In the genomic region with DNA sequence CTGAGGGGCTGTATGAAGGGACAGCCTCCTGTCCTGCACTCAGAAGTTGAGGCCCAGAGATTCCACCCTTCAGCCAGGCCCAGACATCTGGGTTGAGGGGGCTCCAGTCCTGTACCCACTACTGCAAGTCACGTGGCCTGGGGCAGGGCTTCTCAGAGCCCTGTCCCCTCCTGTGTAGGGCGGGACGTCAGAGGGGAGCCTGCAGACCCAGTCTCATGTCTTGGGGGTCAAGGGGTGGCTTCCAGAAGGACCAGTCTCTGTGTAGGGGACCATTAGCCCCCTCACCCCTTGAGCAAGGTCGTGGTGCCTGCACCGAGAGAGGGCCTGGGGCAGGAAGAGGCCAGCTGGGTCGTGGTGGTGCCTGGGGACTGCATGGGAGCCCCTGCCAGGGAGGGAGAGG, we compare ENCODE assay signal across 14 cellular contexts. TPM values are rescaled to one million over a fixed set of nuclear protein-coding genes. Genes with fewer than 3 reads are reported as not detected.
DNase-seq lines count a peak whose midpoint lies in the region; ATAC-seq lines count a peak whose summit lies in the region.
"Had no signal": no experiment of that assay in that cellular context is flagged by ENCODE, and none has a peak within 500 bp of the region (broad histone marks: within the 10 kb centered on the region; RNA-seq: fewer than 3 reads in every experiment).

No MANE protein-coding gene starts in this region.

- H3K27ac ChIP-seq in ACC112 (ENCODE audit: low read depth, low read length) (peak overlapping the region; percentile 20; the same call in 1 of the 2 replicates), cingulate gyrus (ENCODE audit: low read depth, low read length) (peak overlapping the region; percentile 39), neuronal stem cell (replicated peaks; ENCODE audit: low read length) (no peak overlapping the region)
- H3K27ac ChIP-seq: ovary, vagina had no signal

- no peak overlapping the region for H2BK12ac ChIP-seq in neuronal stem cell (ENCODE audit: low read length)

- no peaks in the 10 kb centered on the region for H3K9me3 Mint-ChIP-seq in IgD-negative memory B cell
- H3K9me3 Mint-ChIP-seq: CD8-positive, alpha-beta memory T cell had no signal

- H3K23ac ChIP-seq in neuronal stem cell (ENCODE audit: low read depth, low read length, poor library complexity): peak overlapping the region; percentile 37

- H2BK15ac ChIP-seq in neuronal stem cell (ENCODE audit: low read length): no peak overlapping the region

- no peak overlapping the region for H3K14ac ChIP-seq in neuronal stem cell (ENCODE audit: low read length)

- H4K8ac ChIP-seq in neuronal stem cell (ENCODE audit: low read depth, low read length): no peak overlapping the region

- DNase-seq in neuronal stem cell (ENCODE audit: low spot score): no peak
- DNase-seq in CD1c-positive myeloid dendritic cell (ENCODE audit: extremely low spot score): no peak
- no peak for DNase-seq in NAMALWA (ENCODE audit: low spot score)
- DNase-seq in NCI-H2196 treated with DMSO at 0.1 percent for 48 hours (lab: John Stamatoyannopoulos, UW; ENCODE audit: unreplicated experiment): no peak
- DNase-seq: CD8-positive, alpha-beta memory T cell; NCI-H2081; ovary had no signal

- H3K79me2 ChIP-seq in ACC112 (ENCODE audit: control insufficient read depth, insufficient read depth, low read length, unreplicated experiment): no peaks in the 10 kb centered on the region

- no peak overlapping the region for H3K4me3 Mint-ChIP-seq in IgD-negative memory B cell

- H2BK5ac ChIP-seq in neuronal stem cell (ENCODE audit: low read length): peak overlapping the region; percentile 1

- H3K36me3 ChIP-seq in ACC112 (ENCODE audit: insufficient read depth, low read length) (no peaks in the 10 kb centered on the region), neuronal stem cell (replicated peaks in 1 of 2; ENCODE audit: control insufficient read depth in 2 of 2, insufficient read depth in 2 of 2, low read length in 2 of 2) (peaks cover 5 to 10% of the 10 kb centered on the region in 2 donors)
- H3K36me3 ChIP-seq: cardiac muscle cell, ovary, vagina had no signal

- no peak overlapping the region for H3K4me3 ChIP-seq in ACC112 (ENCODE audit: low read depth, low read length)
- H3K4me3 ChIP-seq in neuronal stem cell (ENCODE audit: low read length in 2 of 2): no peak overlapping the region
- H3K4me3 ChIP-seq: cardiac muscle cell, ovary, vagina had no signal

- peaks cover 4% of the 10 kb centered on the region for H3K36me3 Mint-ChIP-seq in IgD-negative memory B cell

- no peaks in the 10 kb centered on the region for H3K27me3 Mint-ChIP-seq in IgD-negative memory B cell
- H3K27me3 Mint-ChIP-seq: CD8-positive, alpha-beta memory T cell had no signal

- no peaks in the 10 kb centered on the region for H3K79me1 ChIP-seq in neuronal stem cell (ENCODE audit: low read depth, low read length)

- no peaks in the 10 kb centered on the region for H3K9me3 ChIP-seq in neuronal stem cell (replicated peaks in 1 of 2; ENCODE audit: control insufficient read depth in 2 of 2, insufficient read depth in 1 of 2, low read depth in 1 of 2, low read length in 2 of 2)
- H3K9me3 ChIP-seq: ovary, vagina had no signal

- peak overlapping the region; percentile 76 to 99 (median 86) for H3K27ac Mint-ChIP-seq in IgD-negative memory B cell

- no peak overlapping the region for H3K4ac ChIP-seq in neuronal stem cell (ENCODE audit: low read length)

- no peak overlapping the region for H2AK5ac ChIP-seq in neuronal stem cell (ENCODE audit: low read depth, low read length)

- H3K4me2 ChIP-seq in neuronal stem cell (ENCODE audit: insufficient read depth, low read length, poor library complexity, severe bottlenecking): no peak overlapping the region

- WGBS in neuronal stem cell (ENCODE audit: extremely low coverage in 2 of 2, insufficient read length in 2 of 2, insufficient replicate concordance in 1 of 2), 2 donors: no CpG with 5 or more reads among the region's 6 CpGs

- no peak for ATAC-seq in HG03378 (IDR thresholded peaks at IDR 0.05; ENCODE audit: unreplicated experiment)
- ATAC-seq: Panc1 had no signal

- peaks cover 17% of the 10 kb centered on the region for H3K4me1 ChIP-seq in ACC112 (ENCODE audit: control insufficient read depth, insufficient read depth, low read length, unreplicated experiment)
- H3K4me1 ChIP-seq in neuronal stem cell (ENCODE audit: control insufficient read depth in 2 of 2, insufficient read depth in 1 of 2, low read depth in 1 of 2, low read length in 2 of 2): peaks cover 16 to 17% of the 10 kb centered on the region in 2 donors

- H2AFZ ChIP-seq in ACC112 (ENCODE audit: low read length, unreplicated experiment) (no peak overlapping the region), neuronal stem cell (ENCODE audit: low read length) (peak overlapping the region; percentile 78)

- H3K4me1 Mint-ChIP-seq in IgD-negative memory B cell: peaks cover 27 to 38% (median 38%) of the 10 kb centered on the region in 3 donors

- no peak overlapping the region for H4K91ac ChIP-seq in neuronal stem cell (ENCODE audit: low read depth, low read length, poor library complexity)

- no peak overlapping the region for H2BK120ac ChIP-seq in neuronal stem cell (ENCODE audit: low read depth, low read length)

- no peak overlapping the region for H3K18ac ChIP-seq in neuronal stem cell (ENCODE audit: low read length)

- H3K9ac ChIP-seq in neuronal stem cell (ENCODE audit: low read depth, low read length, poor library complexity): peak overlapping the region; percentile 24

- H3K27me3 ChIP-seq in ACC112 (ENCODE audit: insufficient read depth, low read length) (no peaks in the 10 kb centered on the region), neuronal stem cell (ENCODE audit: control insufficient read depth in 3 of 3, insufficient read depth in 3 of 3, low read depth in 1 of 3, low read length in 3 of 3) (no peaks in the 10 kb centered on the region)
- H3K27me3 ChIP-seq: cardiac muscle cell, ovary, vagina had no signal

RNA-seq across cellular contexts. Expression of gene PILRA, which starts 0.6 kb away (rescaled TPM):
- 2.3 TPM for polyA plus RNA-seq in IgD-negative memory B cell
- 4.9 TPM for polyA plus RNA-seq in neuronal stem cell (2013, experiment 1 of 2)
- polyA plus RNA-seq in neuronal stem cell (2013, experiment 2 of 2): 5.1 TPM

RNA-seq across cellular contexts. Expression of gene PILRB, which starts 14.8 kb away (rescaled TPM):
- 14.3 TPM for polyA plus RNA-seq in IgD-negative memory B cell
- polyA plus RNA-seq in neuronal stem cell (2013, experiment 1 of 2): 19.3 TPM
- 18.7 TPM for polyA plus RNA-seq in neuronal stem cell (2013, experiment 2 of 2)

RNA-seq across cellular contexts. Expression of gene ZCWPW1, which starts 55.8 kb away (rescaled TPM):
- polyA plus RNA-seq in IgD-negative memory B cell: 12.1 TPM
- polyA plus RNA-seq in neuronal stem cell (2013, experiment 1 of 2): 2.3 TPM
- 2.5 TPM for polyA plus RNA-seq in neuronal stem cell (2013, experiment 2 of 2)

RNA-seq across cellular contexts. Expression of gene MEPCE, which starts 56.9 kb away (rescaled TPM):
- polyA plus RNA-seq in IgD-negative memory B cell: 19.8 TPM
- 17.9 TPM for polyA plus RNA-seq in neuronal stem cell (2013, experiment 1 of 2)
- polyA plus RNA-seq in neuronal stem cell (2013, experiment 2 of 2): 17.2 TPM
